16 cellular contexts compared by ENCODE assay signal in genomic region chr9:93968451-93969327, GRCh38. TPM values are rescaled to one million over a fixed set of nuclear protein-coding genes. Genes with fewer than 3 reads are reported as not detected.
A peak's percentile ranks its signal among the peaks of the same experiment; 100 is the strongest.
DNase-seq lines count a peak whose midpoint lies in the region; ATAC-seq and TF ChIP-seq lines count a peak whose summit lies in the region.
"Had no signal": no experiment of that assay in that cellular context is flagged by ENCODE, and none has a peak within 500 bp of the region (broad histone marks: within the 10 kb centered on the region; RNA-seq: fewer than 3 reads in every experiment).

No MANE protein-coding gene starts in this region.

- no peak for TF ChIP-seq CTCF in BE2C (IDR thresholded peaks at IDR 0.05; ENCODE audit: low read depth, low read length)
- no peak for TF ChIP-seq CTCF in CD4-positive, alpha-beta T cell (IDR thresholded peaks at IDR 0.05)

- CTCF ChIA-PET in CD4-positive, alpha-beta T cell (lab: Charles Lee): no interaction called here

- H3K27me3 ChIP-seq in right cardiac atrium (ENCODE audit: control insufficient read depth, insufficient read depth) (no peaks in the 10 kb centered on the region), SJCRH30 (no peaks in the 10 kb centered on the region), BE2C (no peaks in the 10 kb centered on the region)
- H3K27me3 ChIP-seq in CD4-positive, alpha-beta T cell (ENCODE audit: control insufficient read depth, insufficient read depth, low read length): peaks cover 11% of the 10 kb centered on the region
- H3K27me3 ChIP-seq: pancreas had no signal

- peaks cover 32% of the 10 kb centered on the region for H3K27me3 Mint-ChIP-seq in CD4-positive, alpha-beta T cell

- H3K36me3 Mint-ChIP-seq in CD4-positive, alpha-beta T cell (ENCODE audit: low read depth): no peaks in the 10 kb centered on the region
- H3K36me3 Mint-ChIP-seq: activated naive CD8-positive, alpha-beta T cell treated with anti-CD3 and anti-CD28 coated beads, Interleukin-2, amount 10 ng/mL, durations not matched to agents 7 days and 5 days had no signal

- WGBS in right cardiac atrium: 86% methylated on average over 25 of the region's 25 CpGs

- no peak overlapping the region for H3K4me3 Mint-ChIP-seq in CD4-positive, alpha-beta T cell
- H3K4me3 Mint-ChIP-seq: activated naive CD8-positive, alpha-beta T cell treated with anti-CD3 and anti-CD28 coated beads, Interleukin-2, amount 10 ng/mL, durations not matched to agents 7 days and 5 days; central memory CD8-positive, alpha-beta T cell had no signal

- H3K4me1 Mint-ChIP-seq in CD4-positive, alpha-beta T cell (ENCODE audit: low read depth): no peaks in the 10 kb centered on the region
- H3K4me1 Mint-ChIP-seq: activated naive CD8-positive, alpha-beta T cell treated with anti-CD3 and anti-CD28 coated beads, Interleukin-2, amount 10 ng/mL, durations not matched to agents 7 days and 5 days; central memory CD8-positive, alpha-beta T cell had no signal

- no peak for ATAC-seq in right cardiac atrium
- ATAC-seq in CD4-positive, alpha-beta T cell (ENCODE audit: poor library complexity): no peak
- ATAC-seq: mucosa of descending colon, pancreas had no signal

- intact Hi-C loops in cardiac septum (cut with DNase I): loop anchor here (10.0 kb wide), 1 partner anchor 144 kb away; no protein-coding TSS in a partner anchor
- intact Hi-C loops in right cardiac atrium (cut with DNase I): loop anchor here in 1 of 4 donors (10.0 kb wide), 1 partner anchor 144 kb away; no protein-coding TSS in a partner anchor
- intact Hi-C loops in CD4-positive, alpha-beta T cell (cut with DNase I, micrococcal nuclease): no loop called here

- H3K4me3 ChIP-seq in right cardiac atrium (ENCODE audit: low read length): no peak overlapping the region
- no peak overlapping the region for H3K4me3 ChIP-seq in SJCRH30
- H3K4me3 ChIP-seq in BE2C (ENCODE audit: low read depth, low read length): no peak overlapping the region
- H3K4me3 ChIP-seq: mucosa of descending colon, pancreas had no signal

- H3K27ac ChIP-seq in right cardiac atrium (ENCODE audit: low read length): no peak overlapping the region
- H3K27ac ChIP-seq in SJCRH30: no peak overlapping the region
- no peak overlapping the region for H3K27ac ChIP-seq in CD4-positive, alpha-beta T cell (ENCODE audit: low read depth, low read length)
- H3K27ac ChIP-seq: pancreas had no signal

- POLR2A ChIA-PET in CD4-positive, alpha-beta T cell (lab: Charles Lee): no interaction called here

- no peak overlapping the region for H3K27ac Mint-ChIP-seq in CD4-positive, alpha-beta T cell
- H3K27ac Mint-ChIP-seq: activated naive CD8-positive, alpha-beta T cell treated with anti-CD3 and anti-CD28 coated beads, Interleukin-2, amount 10 ng/mL, durations not matched to agents 7 days and 5 days had no signal

- H3K36me3 ChIP-seq in SJCRH30 (no peaks in the 10 kb centered on the region), BE2C (no peaks in the 10 kb centered on the region)
- H3K36me3 ChIP-seq: pancreas had no signal

- H3K4me1 ChIP-seq in right cardiac atrium (ENCODE audit: control insufficient read depth, insufficient read depth, low read length) (no peaks in the 10 kb centered on the region), SJCRH30 (peaks cover 5% of the 10 kb centered on the region; the same call in 1 of the 2 replicates), BE2C (no peaks in the 10 kb centered on the region)
- H3K4me1 ChIP-seq: pancreas had no signal

- H3K9me3 ChIP-seq in right cardiac atrium (ENCODE audit: control insufficient read depth, low read length) (no peaks in the 10 kb centered on the region), SJCRH30 (replicated peaks) (no peaks in the 10 kb centered on the region; the same call in 1 of the 2 replicates), BE2C (no peaks in the 10 kb centered on the region)
- no peaks in the 10 kb centered on the region for H3K9me3 ChIP-seq in CD4-positive, alpha-beta T cell (ENCODE audit: control insufficient read depth, low read length)
- H3K9me3 ChIP-seq: pancreas had no signal

- H3K9me3 Mint-ChIP-seq in CD4-positive, alpha-beta T cell: peaks cover 6% of the 10 kb centered on the region
- H3K9me3 Mint-ChIP-seq: central memory CD8-positive, alpha-beta T cell had no signal

- peak; percentile 66 for DNase-seq in cardiac septum (ENCODE audit: low spot score)
- no peak for DNase-seq in right cardiac atrium
- DNase-seq in SJCRH30: peak; percentile 28 to 32
- DNase-seq in iPS-NIHi7 (ENCODE audit: extremely low spot score): peak; percentile 38
- DNase-seq in ureter (ENCODE audit: low spot score): peak; percentile 42
- DNase-seq in BE2C: no peak
- DNase-seq in NCI-H1417 (lab: John Stamatoyannopoulos, UW): no peak
- no peak for DNase-seq in CD4-positive, alpha-beta T cell
- DNase-seq: activated CD4-positive, alpha-beta T cell treated with anti-CD3 and anti-CD28 coated beads for 1 hour; activated naive CD8-positive, alpha-beta T cell treated with anti-CD3 and anti-CD28 coated beads, Interleukin-2, amount 10 ng/mL, durations not matched to agents 7 days and 5 days; GDM1; mucosa of descending colon; NCI-H82; pancreas; T-helper 2 cell had no signal

RNA-seq across cellular contexts. Expression of gene BARX1, which starts 13.5 kb away (rescaled TPM):
- 0.19 TPM for total RNA-seq in cardiac septum
- not detected for total RNA-seq in right cardiac atrium
- not detected for polyA plus RNA-seq in right cardiac atrium
- total RNA-seq in SJCRH30 (2014; rRNA removed; shearing (Covaris generic)): not detected in 2 replicates
- total RNA-seq in ureter: not detected
- polyA plus RNA-seq in BE2C (2012; ENCODE audit: insufficient read depth, insufficient read length, low read depth): 0.66 TPM
- under 1 TPM; 0.17 to 0.33 TPM for total RNA-seq in CD4-positive, alpha-beta T cell

Comparison
In these comparisons a context has a peak if more than half of its experiments do, and no peak if none do; other contexts are left out.
1. DNase-seq: peak in cardiac septum (single experiment), SJCRH30 (2 of 2), iPS-NIHi7 (single experiment) and ureter (single experiment); none in right cardiac atrium (0 of 3), BE2C (single experiment), NCI-H1417 (0 of 3) and CD4-positive, alpha-beta T cell (0 of 10).